In genomic region chr14:60327447-60328331, GRCh38 we compare ENCODE assay signal across 8 cellular contexts.
DNase-seq lines count a peak whose midpoint lies in the region; ATAC-seq, FAIRE-seq and TF ChIP-seq lines count a peak whose summit lies in the region.

No MANE protein-coding gene starts in this region.

- TF ChIP-seq CTCF in bronchial epithelial cell (IDR thresholded peaks at IDR 0.05; ENCODE audit: insufficient read depth, low read length, severe bottlenecking) (no peak), lower leg skin (IDR thresholded peaks at IDR 0.05) (no peak)

- 7 to 11% methylated on average over 37 to 55 of the region's 58 CpGs for WGBS in lower leg skin, 2 donors

- no peaks in the 10 kb centered on the region for H3K27me3 ChIP-seq in bronchial epithelial cell (ENCODE audit: control insufficient read depth, insufficient read depth, low read length)

- FAIRE-seq in bronchial epithelial cell (lab: Jason Lieb, UNC), result no peak

- H3K4me3 ChIP-seq in bronchial epithelial cell (ENCODE audit: low read depth, low read length), result peak overlapping the region; percentile 13
- peak overlapping the region; percentile 3 for H3K4me3 ChIP-seq in lower leg skin (ENCODE audit: low read depth, poor library complexity, severe bottlenecking)

- DNase-seq in DMS153 (lab: John Stamatoyannopoulos, UW) (peak; percentile 73), SW480 (ENCODE audit: low spot score) (peak; percentile 35), bronchial epithelial cell (ENCODE audit: low read depth) (no peak), lower leg skin (ENCODE audit: low spot score in 2 of 2) (no peak), superior temporal gyrus (ENCODE audit: extremely low spot score) (no peak)
- DNase-seq in stimulated activated CD8-positive, alpha-beta memory T cell treated with anti-CD3 and anti-CD28 coated beads, Interleukin-15, amount 100 ng/mL, for 48 hours (ENCODE audit: low read depth in 2 of 2), result peak; percentile 16 to 17

- no peaks in the 10 kb centered on the region for H3K36me3 ChIP-seq in bronchial epithelial cell (ENCODE audit: control insufficient read depth, insufficient read depth, low read length)

- ATAC-seq in GM19452 (IDR thresholded peaks at IDR 0.05; ENCODE audit: unreplicated experiment), result peak; percentile 55
- peak; percentile 47 for ATAC-seq in HG03565 (IDR thresholded peaks at IDR 0.05; ENCODE audit: unreplicated experiment)

- TF ChIP-seq POLR2A in lower leg skin (IDR thresholded peaks at IDR 0.05), result no peak

- intact Hi-C loops in lower leg skin (cut with DNase I; ENCODE audit: low total_unique reads), result no loop called here

Comparison
In these comparisons a context has a peak if more than half of its experiments do, and no peak if none do; other contexts are left out.
1. DNase-seq: peak in DMS153 (single experiment), SW480 (single experiment) and stimulated activated CD8-positive, alpha-beta memory T cell treated with anti-CD3 and anti-CD28 coated beads, Interleukin-15, amount 100 ng/mL, for 48 hours (2 of 2); none in bronchial epithelial cell (single experiment), lower leg skin (0 of 2) and superior temporal gyrus (single experiment).